8 cellular contexts compared by ENCODE assay signal in the genomic region with DNA sequence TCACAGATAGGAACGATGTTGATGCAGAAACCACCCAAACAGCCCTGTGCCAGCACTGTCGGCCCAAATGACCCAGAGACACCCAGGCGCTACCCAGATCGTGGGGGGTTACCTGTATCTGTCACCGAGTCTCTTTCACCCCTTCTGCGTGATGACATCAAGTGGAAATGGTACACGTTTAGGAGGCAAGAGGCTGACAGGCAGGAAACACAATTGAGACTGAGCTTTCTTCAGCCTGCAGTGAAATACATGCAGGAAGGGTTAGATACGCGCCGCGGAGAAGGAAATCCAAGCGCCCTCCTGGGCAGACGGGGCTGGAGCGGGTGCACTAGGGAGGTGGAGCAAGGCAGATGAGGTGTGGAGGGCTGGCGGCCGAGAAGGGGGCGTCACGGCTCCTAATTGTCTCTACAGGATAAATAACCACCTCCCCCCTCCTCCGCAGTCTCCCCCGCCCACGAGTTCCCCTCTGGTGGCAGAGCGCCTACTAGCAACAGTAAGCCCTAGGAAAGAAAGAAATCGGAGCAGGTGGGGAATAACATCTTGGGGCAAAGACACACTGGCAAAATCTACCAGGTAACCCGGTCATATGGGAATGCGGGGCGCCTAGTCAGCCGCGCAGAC. TPM values are rescaled to one million over a fixed set of nuclear protein-coding genes. Genes with fewer than 3 reads are reported as not detected.
DNase-seq lines count a peak whose midpoint lies in the region; ATAC-seq and TF ChIP-seq lines count a peak whose summit lies in the region.

A gene with protein sequence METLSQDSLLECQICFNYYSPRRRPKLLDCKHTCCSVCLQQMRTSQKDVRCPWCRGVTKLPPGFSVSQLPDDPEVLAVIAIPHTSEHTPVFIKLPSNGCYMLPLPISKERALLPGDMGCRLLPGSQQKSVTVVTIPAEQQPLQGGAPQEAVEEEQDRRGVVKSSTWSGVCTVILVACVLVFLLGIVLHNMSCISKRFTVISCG (minus strand): TSS at position 325 of the 621 bp plus-strand sequence. CDS start 76,544 bp downstream, outside the sequence.

- ATAC-seq in activated CD4-positive, CD25-positive, alpha-beta regulatory T cell treated with anti-CD3 and anti-CD28 coated beads, Interleukin-2, amount 50 U/mL, for 24 hours: peak; percentile 3 to 21
- ATAC-seq in left colon: peak; percentile 45
- ATAC-seq in GM21529 (IDR thresholded peaks at IDR 0.05; ENCODE audit: unreplicated experiment): no peak
- ATAC-seq in GM21423 (IDR thresholded peaks at IDR 0.05; ENCODE audit: unreplicated experiment): no peak

- no peaks in the 10 kb centered on the region for H3K9me3 ChIP-seq in colonic mucosa

- no peak for DNase-seq in activated CD4-positive, CD25-positive, alpha-beta regulatory T cell (lab: John Stamatoyannopoulos, UW)
- DNase-seq in T-helper 2 cell treated with Interferon-gamma antibody and Interleukin-4, amounts not matched to agents 5 μg/mL and 100 μg/mL, for 36 hours (ENCODE audit: low spot score): no peak
- DNase-seq in colonic mucosa (peak; percentile 54), left colon (peak; percentile 48 to 49)
- DNase-seq in stimulated activated CD4-positive, alpha-beta T cell treated with anti-CD3 and anti-CD28 coated beads, Interleukin-4, amount 100 ng/mL, for 1 hour: peak; percentile 38

- peak within 1 kb of the TSS; percentile 60 for H3K27ac ChIP-seq in colonic mucosa

- no peaks in the 10 kb centered on the region for H3K4me1 ChIP-seq in colonic mucosa

- TF ChIP-seq CTCF in colonic mucosa (IDR thresholded peaks at IDR 0.05): no peak

- peak within 1 kb of the TSS; percentile 76 to 77 for H3K9ac ChIP-seq in colonic mucosa (ENCODE audit: low read depth in 2 of 2, low read length in 2 of 2)

- H3K4me3 Mint-ChIP-seq in T-helper 2 cell treated with Interferon-gamma antibody and Interleukin-4, amounts not matched to agents 5 μg/mL and 100 μg/mL, for 36 hours: peak within 1 kb of the TSS; percentile 81

- H3K27ac Mint-ChIP-seq in T-helper 2 cell treated with Interferon-gamma antibody and Interleukin-4, amounts not matched to agents 5 μg/mL and 100 μg/mL, for 36 hours: no peak within 1 kb of the TSS

- H3K4me1 Mint-ChIP-seq in T-helper 2 cell treated with Interferon-gamma antibody and Interleukin-4, amounts not matched to agents 5 μg/mL and 100 μg/mL, for 36 hours (ENCODE audit: low read depth): peaks cover 6% of the 10 kb centered on the region

- no peaks in the 10 kb centered on the region for H3K9me3 Mint-ChIP-seq in T-helper 2 cell treated with Interferon-gamma antibody and Interleukin-4, amounts not matched to agents 5 μg/mL and 100 μg/mL, for 36 hours

- peaks cover 62% of the 10 kb centered on the region for H3K27me3 Mint-ChIP-seq in T-helper 2 cell treated with Interferon-gamma antibody and Interleukin-4, amounts not matched to agents 5 μg/mL and 100 μg/mL, for 36 hours (ENCODE audit: low read depth)

- peaks cover 6% of the 10 kb centered on the region for H3K27me3 ChIP-seq in colonic mucosa

- intact Hi-C loops in colonic mucosa (cut with DNase I): loop anchor here (5.0 kb wide), 1 partner anchor 155 kb away; no protein-coding TSS in a partner anchor
- intact Hi-C loops in left colon (cut with DNase I, micrococcal nuclease): no loop called here

- no peaks in the 10 kb centered on the region for H3K36me3 Mint-ChIP-seq in T-helper 2 cell treated with Interferon-gamma antibody and Interleukin-4, amounts not matched to agents 5 μg/mL and 100 μg/mL, for 36 hours (ENCODE audit: low read depth)

- no peaks in the 10 kb centered on the region for H3K36me3 ChIP-seq in colonic mucosa

- H3K4me3 ChIP-seq in colonic mucosa: peak within 1 kb of the TSS; percentile 82

RNA-seq across cellular contexts. Expression of the gene that starts here (rescaled TPM):
- total RNA-seq in colonic mucosa (10 to 100 TPM; 29.8 to 50.1 TPM), left colon (100 to 1,000 TPM in 1 of 2 donors, 10 to 100 TPM in 1; 80.9 to 103 TPM)

Comparison
In these comparisons a context has a peak if more than half of its experiments do, and no peak if none do; other contexts are left out.
1. ATAC-seq: peak in activated CD4-positive, CD25-positive, alpha-beta regulatory T cell treated with anti-CD3 and anti-CD28 coated beads, Interleukin-2, amount 50 U/mL, for 24 hours (2 of 2) and left colon (single experiment); none in GM21529 (single experiment) and GM21423 (single experiment).
2. DNase-seq: peak in colonic mucosa (single experiment), left colon (2 of 2) and stimulated activated CD4-positive, alpha-beta T cell treated with anti-CD3 and anti-CD28 coated beads, Interleukin-4, amount 100 ng/mL, for 1 hour (single experiment); none in activated CD4-positive, CD25-positive, alpha-beta regulatory T cell (0 of 4) and T-helper 2 cell treated with Interferon-gamma antibody and Interleukin-4, amounts not matched to agents 5 μg/mL and 100 μg/mL, for 36 hours (single experiment).